Comparison of ENCODE assay signal across 17 cellular contexts in the genomic region with DNA sequence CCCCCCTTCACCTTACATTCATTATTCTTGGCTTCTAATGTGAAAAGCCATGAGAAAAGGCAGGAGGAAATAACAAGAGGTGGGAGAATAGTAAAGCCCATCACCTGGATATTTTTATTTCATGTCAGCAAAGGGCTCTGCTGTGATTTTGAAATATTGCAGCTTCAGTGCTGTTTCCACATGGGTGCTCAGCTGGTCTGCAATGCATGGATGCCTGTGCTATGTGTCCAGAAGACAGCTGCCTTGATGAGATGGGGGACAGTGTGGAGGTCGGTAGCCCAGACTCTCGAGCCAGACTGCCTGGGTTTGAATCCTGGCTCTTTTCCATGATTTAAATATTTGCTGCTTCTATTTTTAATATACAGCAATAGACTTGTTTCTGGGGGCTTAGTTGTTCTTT.
A peak's percentile ranks its signal among the peaks of the same experiment; 100 is the strongest.
DNase-seq lines count a peak whose midpoint lies in the region; ATAC-seq and TF ChIP-seq lines count a peak whose summit lies in the region.
"Had no signal": no experiment of that assay in that cellular context is flagged by ENCODE, and none has a peak within 500 bp of the region (broad histone marks: within the 10 kb centered on the region; RNA-seq: fewer than 3 reads in every experiment).

No MANE protein-coding gene starts in this region.

- ATAC-seq in activated T-cell treated with anti-CD3 and anti-CD28 coated beads, Interleukin-2, amount 50 U/mL, for 4 hours = no peak
- ATAC-seq in activated T-helper 17 cell treated with anti-CD3 and anti-CD28 coated beads, Interleukin-2, amount 50 U/mL, for 72 hours (replicated peaks) = no peak
- ATAC-seq: GM23338 had no signal

- H3K4me1 ChIP-seq in BLaER1 treated with 17β-estradiol and CSF1 and Interleukin-3, amounts not matched to agents 10 nM and 100 nM = peaks cover 0 to 18% (median 9%) of the 10 kb centered on the region in 10 experiments; a peak in 11 of 20 replicates
- no peaks in the 10 kb centered on the region for H3K4me1 ChIP-seq in neural progenitor cell
- H3K4me1 ChIP-seq: HAP-1 had no signal

- no peaks in the 10 kb centered on the region for H4K20me1 ChIP-seq in BLaER1 treated with 17β-estradiol and CSF1 and Interleukin-3, amounts not matched to agents 10 nM and 100 nM
- H4K20me1 ChIP-seq in neural progenitor cell (ENCODE audit: low read depth) = no peaks in the 10 kb centered on the region

- no peaks in the 10 kb centered on the region for H3K36me3 Mint-ChIP-seq in neural progenitor cell
- H3K36me3 Mint-ChIP-seq in activated T-cell treated with anti-CD3 and anti-CD28 coated beads, Interleukin-2, amount 50 U/mL, for 4 hours (ENCODE audit: insufficient read depth) = no peaks in the 10 kb centered on the region
- H3K36me3 Mint-ChIP-seq in activated T-helper 17 cell treated with anti-CD3 and anti-CD28 coated beads, Interleukin-2, amount 50 U/mL, for 72 hours (ENCODE audit: low read depth) = no peaks in the 10 kb centered on the region
- H3K36me3 Mint-ChIP-seq: CD4-positive, alpha-beta memory T cell had no signal

- H3F3A ChIP-seq in neural progenitor cell (ENCODE audit: low read depth) = no peaks in the 10 kb centered on the region

- H3K4me3 ChIP-seq in BLaER1 treated with 17β-estradiol and CSF1 and Interleukin-3, amounts not matched to agents 10 nM and 100 nM = no peak overlapping the region
- no peak overlapping the region for H3K4me3 ChIP-seq in neural progenitor cell
- H3K4me3 ChIP-seq: GM23338, HAP-1 had no signal

- H3K4me2 ChIP-seq in BLaER1 treated with 17β-estradiol and CSF1 and Interleukin-3, amounts not matched to agents 10 nM and 100 nM = peak overlapping the region in 7 of 11 experiments; percentile 12 to 37 (median 31); a peak in 10 of 22 replicates
- no peak overlapping the region for H3K4me2 ChIP-seq in neural progenitor cell
- H3K4me2 ChIP-seq: GM23338 had no signal

- H3K27ac ChIP-seq in BLaER1 treated with 17β-estradiol and CSF1 and Interleukin-3, amounts not matched to agents 10 nM and 100 nM = no peak overlapping the region
- no peak overlapping the region for H3K27ac ChIP-seq in neural progenitor cell

- H3K79me2 ChIP-seq in neural progenitor cell (ENCODE audit: low read depth) = no peaks in the 10 kb centered on the region

- peak overlapping the region; percentile 6 for H3K27ac Mint-ChIP-seq in neural progenitor cell
- no peak overlapping the region for H3K27ac Mint-ChIP-seq in activated T-helper 17 cell treated with anti-CD3 and anti-CD28 coated beads, Interleukin-2, amount 50 U/mL, for 72 hours
- H3K27ac Mint-ChIP-seq: B cell; CD4-positive, alpha-beta memory T cell; GM23338; HFFc6 had no signal

- no peaks in the 10 kb centered on the region for H3K9me3 ChIP-seq in BLaER1 treated with 17β-estradiol and CSF1 and Interleukin-3, amounts not matched to agents 10 nM and 100 nM (replicated peaks in 1 of 11)
- no peaks in the 10 kb centered on the region for H3K9me3 ChIP-seq in neural progenitor cell (ENCODE audit: low read depth)
- H3K9me3 ChIP-seq: HAP-1 had no signal

- H3K9me3 Mint-ChIP-seq in neural progenitor cell = no peaks in the 10 kb centered on the region
- no peaks in the 10 kb centered on the region for H3K9me3 Mint-ChIP-seq in activated T-cell treated with anti-CD3 and anti-CD28 coated beads, Interleukin-2, amount 50 U/mL, for 4 hours
- no peaks in the 10 kb centered on the region for H3K9me3 Mint-ChIP-seq in activated T-helper 17 cell treated with anti-CD3 and anti-CD28 coated beads, Interleukin-2, amount 50 U/mL, for 72 hours
- H3K9me3 Mint-ChIP-seq: GM23338 had no signal

- no peak overlapping the region for H3K4me3 Mint-ChIP-seq in neural progenitor cell
- no peak overlapping the region for H3K4me3 Mint-ChIP-seq in activated T-cell treated with anti-CD3 and anti-CD28 coated beads, Interleukin-2, amount 50 U/mL, for 4 hours
- H3K4me3 Mint-ChIP-seq in activated T-helper 17 cell treated with anti-CD3 and anti-CD28 coated beads, Interleukin-2, amount 50 U/mL, for 72 hours = no peak overlapping the region
- H3K4me3 Mint-ChIP-seq: B cell; CD4-positive, alpha-beta memory T cell; GM23338; HFFc6 had no signal

- H3K27me3 Mint-ChIP-seq in neural progenitor cell (ENCODE audit: insufficient read depth, low read depth) = no peaks in the 10 kb centered on the region
- no peaks in the 10 kb centered on the region for H3K27me3 Mint-ChIP-seq in activated T-cell treated with anti-CD3 and anti-CD28 coated beads, Interleukin-2, amount 50 U/mL, for 4 hours (ENCODE audit: low read depth)
- H3K27me3 Mint-ChIP-seq in activated T-helper 17 cell treated with anti-CD3 and anti-CD28 coated beads, Interleukin-2, amount 50 U/mL, for 72 hours = no peaks in the 10 kb centered on the region
- H3K27me3 Mint-ChIP-seq: B cell; CD4-positive, alpha-beta memory T cell had no signal

- TF ChIP-seq CTCF in neural progenitor cell (IDR thresholded peaks at IDR 0.05) = no peak

- H2AFZ ChIP-seq in neural progenitor cell (replicated peaks) = no peak overlapping the region
- H2AFZ ChIP-seq: GM23338 had no signal

- DNase-seq in cerebellar cortex (ENCODE audit: low spot score) (peak; percentile 27), neural progenitor cell (ENCODE audit: low spot score) (no peak), H4 (ENCODE audit: low spot score) (no peak)
- no peak for DNase-seq in activated CD4-positive, alpha-beta T cell treated with anti-CD3 and anti-CD28 coated beads, Interleukin-2, amount 50 U/mL, for 48 hours
- no peak for DNase-seq in activated T-cell treated with anti-CD3 and anti-CD28 coated beads, Interleukin-2, amount 50 U/mL, for 4 hours
- DNase-seq: Calu3, COR-L47, DMS53, DMS79 treated with DMSO at 0.1 percent for 48 hours, GF-D8, HFFc6 had no signal

- peaks cover 7% of the 10 kb centered on the region for H3K4me1 Mint-ChIP-seq in neural progenitor cell
- H3K4me1 Mint-ChIP-seq in activated T-cell treated with anti-CD3 and anti-CD28 coated beads, Interleukin-2, amount 50 U/mL, for 4 hours (ENCODE audit: low read depth) = no peaks in the 10 kb centered on the region
- H3K4me1 Mint-ChIP-seq in activated T-helper 17 cell treated with anti-CD3 and anti-CD28 coated beads, Interleukin-2, amount 50 U/mL, for 72 hours = no peaks in the 10 kb centered on the region
- H3K4me1 Mint-ChIP-seq: B cell; CD4-positive, alpha-beta memory T cell had no signal

- H3K9ac ChIP-seq in BLaER1 treated with 17β-estradiol and CSF1 and Interleukin-3, amounts not matched to agents 10 nM and 100 nM = no peak overlapping the region
- H3K9ac ChIP-seq in neural progenitor cell = no peak overlapping the region

- no peaks in the 10 kb centered on the region for H3K27me3 ChIP-seq in BLaER1 treated with 17β-estradiol and CSF1 and Interleukin-3, amounts not matched to agents 10 nM and 100 nM
- H3K27me3 ChIP-seq in neural progenitor cell = no peaks in the 10 kb centered on the region

- H3K36me3 ChIP-seq in BLaER1 treated with 17β-estradiol and CSF1 and Interleukin-3, amounts not matched to agents 10 nM and 100 nM = peaks cover 0 to 16% (median 0%) of the 10 kb centered on the region in 11 experiments; a peak in 6 of 22 replicates
- H3K36me3 ChIP-seq in neural progenitor cell = no peaks in the 10 kb centered on the region
- H3K36me3 ChIP-seq: HAP-1 had no signal
